Comparison of ENCODE assay signal across 1 cellular context in the genomic region with DNA sequence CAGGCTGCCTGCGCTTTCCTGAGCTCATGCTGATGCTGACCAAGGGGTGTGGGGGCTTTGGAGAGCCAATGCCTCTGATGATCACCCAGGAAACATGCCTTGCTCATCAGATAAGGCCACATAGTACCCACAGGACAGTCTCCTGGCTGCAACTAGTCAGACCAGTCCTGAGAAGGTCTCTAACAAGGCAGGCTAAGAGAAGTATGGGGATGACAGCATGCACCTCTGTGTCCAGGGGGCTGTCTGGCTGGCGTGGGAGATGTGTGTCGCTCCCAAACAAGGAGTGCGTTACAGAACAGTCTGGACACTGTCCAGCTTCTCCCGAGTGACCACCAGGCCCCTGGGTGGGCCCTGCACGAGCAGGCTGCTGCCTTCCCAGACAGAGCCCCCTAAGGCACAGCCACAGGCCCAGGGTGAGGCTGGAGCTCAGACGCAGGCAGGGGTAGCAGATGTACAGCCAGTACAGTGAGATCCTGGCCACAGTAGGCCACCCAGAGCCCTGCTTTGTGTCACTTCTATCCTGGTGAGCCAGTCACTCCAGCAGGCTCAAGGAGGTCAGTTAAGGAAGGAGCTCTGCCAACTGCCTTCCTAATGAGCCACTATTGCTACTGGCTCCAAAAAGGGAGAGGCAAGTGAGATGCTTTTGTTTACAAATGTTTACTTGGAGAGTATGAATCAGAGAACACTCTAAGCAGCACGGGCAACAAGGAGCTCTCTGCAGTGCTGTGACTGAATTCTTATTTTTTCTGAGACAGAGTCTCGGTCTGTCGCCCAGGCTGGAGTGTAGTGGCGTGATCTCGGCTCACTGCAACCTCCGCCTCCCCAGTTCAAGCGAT.
TF ChIP-seq lines count a peak whose summit lies in the region.

No MANE protein-coding gene starts in this region.

TF ChIP-seq in IMR-90, 13 proteins besides CTCF, POLR2A, EP300 and RAD21:
- TF ChIP-seq BHLHE40 (IDR thresholded peaks at IDR 0.05; ENCODE audit: low read depth, low read length) (peak; percentile 84), MXI1 (IDR thresholded peaks at IDR 0.05; ENCODE audit: borderline replicate concordance, low read depth, low read length) (no peak), FOS (IDR thresholded peaks at IDR 0.05; ENCODE audit: low read depth, low read length) (0 out of 2 replicates have a peak, but pooled peaks have one; percentile 12)
